In the genomic region with DNA sequence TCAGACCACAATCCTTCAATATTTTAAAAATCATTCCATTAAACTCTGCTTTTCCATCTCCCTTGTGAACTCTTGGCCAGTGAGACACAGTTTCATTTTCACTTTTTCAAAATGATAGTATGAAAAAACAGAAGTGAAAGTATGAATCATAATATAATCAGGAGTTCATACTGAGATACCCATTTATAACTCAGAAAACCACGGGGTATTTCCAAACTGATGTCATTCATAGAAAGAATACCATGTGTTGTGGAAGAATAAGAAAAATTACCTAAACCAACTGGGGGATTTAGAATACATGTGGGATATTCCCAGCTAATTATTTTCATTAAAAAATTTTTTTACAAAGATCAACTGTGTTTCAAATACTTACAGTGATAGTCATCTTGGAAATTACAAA, we compare ENCODE assay signal across 8 cellular contexts.
DNase-seq lines count a peak whose midpoint lies in the region; ATAC-seq and FAIRE-seq lines count a peak whose summit lies in the region.

No MANE protein-coding gene starts in this region.

- peaks cover 22% of the 10 kb centered on the region for H3K9me3 Mint-ChIP-seq in activated naive CD8-positive, alpha-beta T cell treated with anti-CD3 and anti-CD28 coated beads, Interleukin-2, amount 50 U/mL, for 24 hours
- H3K9me3 Mint-ChIP-seq in naive thymus-derived CD4-positive, alpha-beta T cell = peaks cover 0 to 8% (median 0%) of the 10 kb centered on the region in 11 donors

- peak; percentile 16 for DNase-seq in GM04503 (ENCODE audit: low read depth)
- peak; percentile 62 for DNase-seq in HTR-8/SVneo (ENCODE audit: insufficient read length, low spot score)
- no peak for DNase-seq in activated naive CD8-positive, alpha-beta T cell treated with anti-CD3 and anti-CD28 coated beads, Interleukin-2, amount 50 U/mL, for 24 hours
- peak in 6 of 9 donors; percentile 11 to 49 (median 34) for DNase-seq in naive thymus-derived CD4-positive, alpha-beta T cell
- DNase-seq in SHP77 (lab: John Stamatoyannopoulos, UW) = no peak
- DNase-seq in stimulated activated CD4-positive, alpha-beta T cell treated with anti-CD3 and anti-CD28 coated beads, Interleukin-4, amount 100 ng/mL, for 24 hours = no peak
- DNase-seq in activated CD4-positive, alpha-beta T cell treated with anti-CD3 and anti-CD28 coated beads for 48 hours = no peak

- H3K4me3 ChIP-seq in naive thymus-derived CD4-positive, alpha-beta T cell (ENCODE audit: low read length) = peak overlapping the region; percentile 1

- peaks cover 0 to 5% of the 10 kb centered on the region in 2 donors for H3K4me1 ChIP-seq in naive thymus-derived CD4-positive, alpha-beta T cell (ENCODE audit: control insufficient read depth in 2 of 2, insufficient read depth in 2 of 2, low read length in 2 of 2)

- no peaks in the 10 kb centered on the region for H3K9me3 ChIP-seq in naive thymus-derived CD4-positive, alpha-beta T cell (ENCODE audit: control insufficient read depth in 2 of 3, low read length in 3 of 3)

- peak overlapping the region; percentile 99 for H3K27ac Mint-ChIP-seq in activated naive CD8-positive, alpha-beta T cell treated with anti-CD3 and anti-CD28 coated beads, Interleukin-2, amount 50 U/mL, for 24 hours
- H3K27ac Mint-ChIP-seq in naive thymus-derived CD4-positive, alpha-beta T cell = peak overlapping the region; percentile 81 to 91 (median 86)

- POLR2A ChIA-PET in naive thymus-derived CD4-positive, alpha-beta T cell (lab: Charles Lee) = no interaction called here

- FAIRE-seq in HTR-8/SVneo (lab: Jason Lieb, UNC) = no peak

- peak overlapping the region; percentile 74 for H3K4me3 Mint-ChIP-seq in activated naive CD8-positive, alpha-beta T cell treated with anti-CD3 and anti-CD28 coated beads, Interleukin-2, amount 50 U/mL, for 24 hours
- peak overlapping the region; percentile 65 to 91 (median 82) for H3K4me3 Mint-ChIP-seq in naive thymus-derived CD4-positive, alpha-beta T cell

- H3K27ac ChIP-seq in naive thymus-derived CD4-positive, alpha-beta T cell (ENCODE audit: low read depth, low read length) = peak overlapping the region; percentile 40

- ATAC-seq in GM21515 (IDR thresholded peaks at IDR 0.05; ENCODE audit: unreplicated experiment) = peak; percentile 59
- ATAC-seq in activated naive CD8-positive, alpha-beta T cell treated with anti-CD3 and anti-CD28 coated beads, Interleukin-2, amount 50 U/mL, for 24 hours = peak; percentile 51
- ATAC-seq in naive thymus-derived CD4-positive, alpha-beta T cell = peak; percentile 95

- intact Hi-C loops in naive thymus-derived CD4-positive, alpha-beta T cell (cut with micrococcal nuclease) = loop anchor here (1.0 to 5.0 kb wide), 8 partner anchors 30 to 280 kb away; a partner anchor contains a TSS

- peaks cover 89% of the 10 kb centered on the region for H3K4me1 Mint-ChIP-seq in activated naive CD8-positive, alpha-beta T cell treated with anti-CD3 and anti-CD28 coated beads, Interleukin-2, amount 50 U/mL, for 24 hours
- peaks cover 5 to 39% (median 24%) of the 10 kb centered on the region in 7 donors for H3K4me1 Mint-ChIP-seq in naive thymus-derived CD4-positive, alpha-beta T cell

- CTCF ChIA-PET in naive thymus-derived CD4-positive, alpha-beta T cell (lab: Charles Lee) = no interaction called here

- no peaks in the 10 kb centered on the region for H3K27me3 ChIP-seq in naive thymus-derived CD4-positive, alpha-beta T cell (ENCODE audit: control insufficient read depth in 2 of 2, insufficient read depth in 2 of 2, low read length in 2 of 2)

- H3K27me3 Mint-ChIP-seq in activated naive CD8-positive, alpha-beta T cell treated with anti-CD3 and anti-CD28 coated beads, Interleukin-2, amount 50 U/mL, for 24 hours = no peaks in the 10 kb centered on the region
- H3K27me3 Mint-ChIP-seq in naive thymus-derived CD4-positive, alpha-beta T cell = no peaks in the 10 kb centered on the region

- H3K36me3 Mint-ChIP-seq in activated naive CD8-positive, alpha-beta T cell treated with anti-CD3 and anti-CD28 coated beads, Interleukin-2, amount 50 U/mL, for 24 hours (ENCODE audit: low read depth) = peaks cover 39% of the 10 kb centered on the region
- H3K36me3 Mint-ChIP-seq in naive thymus-derived CD4-positive, alpha-beta T cell = peaks cover 0 to 7% (median 0%) of the 10 kb centered on the region in 5 donors

- no peaks in the 10 kb centered on the region for H3K36me3 ChIP-seq in naive thymus-derived CD4-positive, alpha-beta T cell (ENCODE audit: control insufficient read depth in 2 of 3, insufficient read depth in 3 of 3, low read length in 3 of 3)

Comparison
In these comparisons a context has a peak if more than half of its experiments do, and no peak if none do; other contexts are left out.
1. DNase-seq: peak in GM04503 (single experiment), HTR-8/SVneo (single experiment) and naive thymus-derived CD4-positive, alpha-beta T cell (6 of 9); none in activated naive CD8-positive, alpha-beta T cell treated with anti-CD3 and anti-CD28 coated beads, Interleukin-2, amount 50 U/mL, for 24 hours (single experiment), SHP77 (0 of 2), stimulated activated CD4-positive, alpha-beta T cell treated with anti-CD3 and anti-CD28 coated beads, Interleukin-4, amount 100 ng/mL, for 24 hours (single experiment) and activated CD4-positive, alpha-beta T cell treated with anti-CD3 and anti-CD28 coated beads for 48 hours (single experiment).
2. Peak in every context shown above with its lines, with median percentiles within 50 percentile points of each other: ATAC-seq.